In the genomic region with DNA sequence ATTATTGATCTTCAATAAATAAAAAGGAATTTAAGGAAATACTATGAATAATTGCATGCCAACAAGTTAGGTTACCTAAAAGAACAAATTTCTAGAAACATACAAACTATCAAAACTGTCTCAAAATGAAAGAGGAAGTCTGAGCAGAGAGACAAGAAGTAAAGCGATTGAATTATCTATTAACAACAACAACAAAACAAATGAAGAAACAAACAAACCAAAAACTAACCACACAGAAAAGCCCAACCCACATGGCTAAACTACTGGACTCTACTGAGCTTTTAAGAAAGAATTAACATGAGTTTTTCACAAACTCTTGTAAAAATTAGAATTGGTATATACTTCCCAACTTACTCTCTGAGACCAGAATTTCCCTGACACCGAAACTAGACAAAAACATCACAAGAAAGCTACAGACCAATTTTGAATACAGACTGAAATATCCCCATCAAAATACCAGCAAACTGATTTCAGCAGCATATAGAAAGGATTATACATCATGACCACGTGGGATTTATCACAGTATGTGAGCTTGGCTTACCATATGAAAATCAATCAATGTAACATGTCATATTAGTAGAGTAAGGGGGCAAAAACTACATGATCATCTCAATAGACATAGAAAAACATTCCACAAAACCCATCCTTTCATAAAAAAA, we compare ENCODE assay signal across 16 cellular contexts. TPM values are rescaled to one million over a fixed set of nuclear protein-coding genes. Genes with fewer than 3 reads are reported as not detected.
DNase-seq lines count a peak whose midpoint lies in the region; ATAC-seq, FAIRE-seq and TF ChIP-seq lines count a peak whose summit lies in the region.
"Had no signal": no experiment of that assay in that cellular context is flagged by ENCODE, and none has a peak within 500 bp of the region (broad histone marks: within the 10 kb centered on the region; RNA-seq: fewer than 3 reads in every experiment).

No MANE protein-coding gene starts in this region.

- ATAC-seq in GM19372 (IDR thresholded peaks at IDR 0.05; ENCODE audit: low read depth, unreplicated experiment): peak; percentile 85
- peak; percentile 85 for ATAC-seq in HG02678 (IDR thresholded peaks at IDR 0.05; ENCODE audit: unreplicated experiment)
- peak; percentile 78 for ATAC-seq in HG03457 (IDR thresholded peaks at IDR 0.05; ENCODE audit: unreplicated experiment)
- no peak for ATAC-seq in PC-3
- ATAC-seq: activated CD8-positive, alpha-beta memory T cell treated with anti-CD3 and anti-CD28 coated beads, Interleukin-2, amount 10 ng/mL, durations not matched to agents 7 days and 5 days; GM23338; left lung had no signal

- H3F3A ChIP-seq in PC-3 (ENCODE audit: low read length, unreplicated experiment): no peaks in the 10 kb centered on the region

- TF ChIP-seq POLR2A in uterus (IDR thresholded peaks at IDR 0.05): no peak

- H3K36me3 ChIP-seq in PC-3 (ENCODE audit: low read depth, low read length) (no peaks in the 10 kb centered on the region), uterus (no peaks in the 10 kb centered on the region)
- H3K36me3 ChIP-seq: left lung had no signal

- CTCF ChIA-PET in PC-3 (lab: Charles Lee): interaction anchor here (0.5 kb wide), 1 partner anchor 407 kb away, joined by 8 read pairs; no protein-coding TSS in a partner anchor

- POLR2A ChIA-PET in PC-3 (lab: Charles Lee; ENCODE audit: unreplicated experiment): no interaction called here

- TF ChIP-seq CTCF in PC-3 (conservative IDR thresholded peaks at IDR 0.05; ENCODE audit: low read depth, low read length) (no peak), uterus (IDR thresholded peaks at IDR 0.05) (no peak)

- no peaks in the 10 kb centered on the region for H4K20me1 ChIP-seq in PC-3 (ENCODE audit: low read length)

- no peak overlapping the region for H3K27ac ChIP-seq in PC-3 (ENCODE audit: low read length)
- H3K27ac ChIP-seq in uterus: no peak overlapping the region
- H3K27ac ChIP-seq: left lung had no signal

- BruUV-seq in PC-3 (replicated peaks; lab: Mats Ljungman, UMichigan): no TSS peak

- DNase-seq in superior temporal gyrus (ENCODE audit: extremely low spot score) (no peak), PC-3 (no peak), uterus (no peak)
- DNase-seq in activated CD8-positive, alpha-beta memory T cell treated with anti-CD3 and anti-CD28 coated beads for 24 hours: no peak
- DNase-seq: activated CD8-positive, alpha-beta memory T cell treated with anti-CD3 and anti-CD28 coated beads, Interleukin-2, amount 10 ng/mL, durations not matched to agents 7 days and 5 days; aorta; endodermal cell; glutamatergic neuron; left lung; NCI-H2171 treated with DMSO at 0.1 percent for 48 hours; RPMI8226 had no signal

- no peak overlapping the region for H3K9ac ChIP-seq in PC-3 (ENCODE audit: low read length)

- no peaks in the 10 kb centered on the region for H3K79me2 ChIP-seq in PC-3 (ENCODE audit: low read length)

- intact Hi-C loops in PC-3 (cut with micrococcal nuclease): no loop called here
- intact Hi-C loops in uterus (cut with DNase I; ENCODE audit: low total_unique reads): no loop called here

- no peak overlapping the region for H3K4me2 ChIP-seq in PC-3 (ENCODE audit: low read length)
- H3K4me2 ChIP-seq: GM23338 had no signal

- peak; percentile 36 for FAIRE-seq in G401.6 (lab: Jason Lieb, UNC)

- no peaks in the 10 kb centered on the region for H3K9me2 ChIP-seq in PC-3 (replicated peaks; ENCODE audit: low read length)

- H3K27me3 ChIP-seq in PC-3 (ENCODE audit: low read length): no peaks in the 10 kb centered on the region
- no peaks in the 10 kb centered on the region for H3K27me3 ChIP-seq in uterus
- H3K27me3 ChIP-seq: left lung had no signal

- H2AFZ ChIP-seq in PC-3 (ENCODE audit: low read length): no peak overlapping the region
- H2AFZ ChIP-seq: GM23338 had no signal

- H3K9me3 ChIP-seq in PC-3 (ENCODE audit: low read length) (no peaks in the 10 kb centered on the region), uterus (no peaks in the 10 kb centered on the region)
- H3K9me3 ChIP-seq: left lung had no signal

- H3K4me1 ChIP-seq in PC-3 (ENCODE audit: insufficient read depth, low read length) (no peaks in the 10 kb centered on the region), uterus (no peaks in the 10 kb centered on the region)
- H3K4me1 ChIP-seq: left lung had no signal

- no peak overlapping the region for H3K4me3 ChIP-seq in PC-3 (ENCODE audit: low read length)
- no peak overlapping the region for H3K4me3 ChIP-seq in uterus
- H3K4me3 ChIP-seq: GM23338, left lung had no signal

RNA-seq across cellular contexts. Expression of gene GALNT1, which starts 16.6 kb away (rescaled TPM):
- total RNA-seq in PC-3 (2014; rRNA removed) (17.9 and 25.0 TPM in 2 replicates), uterus (10 to 100 TPM; 13.6 to 98.2 (median 33.3) TPM)
